In the genomic region with DNA sequence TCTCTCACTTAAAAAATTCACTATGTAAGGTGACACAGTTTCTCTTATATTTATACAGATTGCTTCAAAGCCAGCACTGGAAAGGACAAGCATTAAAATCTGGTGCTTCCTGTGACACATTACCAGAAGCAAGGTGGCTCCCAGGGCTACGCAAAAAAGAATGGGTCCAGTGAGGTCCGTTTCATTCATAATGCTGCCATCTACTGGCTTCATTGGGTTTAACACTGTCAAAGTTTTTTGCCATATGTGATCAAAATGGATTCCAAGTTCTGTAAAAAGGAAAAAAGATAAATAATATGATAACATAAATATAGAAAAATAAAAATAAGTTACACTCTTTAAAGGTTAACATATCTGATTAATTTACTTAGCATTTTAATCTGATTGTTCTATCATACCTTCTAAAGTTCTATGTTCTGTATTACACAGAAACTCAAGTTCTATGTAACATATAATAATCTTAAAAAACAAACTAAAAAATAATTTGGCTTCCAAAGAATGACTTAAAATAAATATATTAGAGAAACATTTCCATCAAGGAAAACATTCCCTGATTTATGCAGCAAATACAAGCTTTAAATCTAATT, we compare ENCODE assay signal across 8 cellular contexts. TPM values are rescaled to one million over a fixed set of nuclear protein-coding genes. Genes with fewer than 3 reads are reported as not detected.
A peak's percentile ranks its signal among the peaks of the same experiment; 100 is the strongest.
DNase-seq lines count a peak whose midpoint lies in the region; ATAC-seq, FAIRE-seq and TF ChIP-seq lines count a peak whose summit lies in the region.

No MANE protein-coding gene starts in this region.

- H3K4me3 ChIP-seq in esophagus muscularis mucosa (no peak overlapping the region), vagina (no peak overlapping the region)

- POLR2A ChIA-PET in naive thymus-derived CD8-positive, alpha-beta T cell (lab: Charles Lee), result no interaction called here

- H3K36me3 Mint-ChIP-seq in naive thymus-derived CD8-positive, alpha-beta T cell, result no peaks in the 10 kb centered on the region

- peaks cover 0 to 6% (median 2%) of the 10 kb centered on the region in 4 donors for H3K4me1 Mint-ChIP-seq in naive thymus-derived CD8-positive, alpha-beta T cell

- peak; percentile 92 for ATAC-seq in HG03108 (IDR thresholded peaks at IDR 0.05; ENCODE audit: unreplicated experiment)
- ATAC-seq in naive thymus-derived CD8-positive, alpha-beta T cell, result peak; percentile 75 to 82

- H3K27ac ChIP-seq in esophagus muscularis mucosa (replicated peaks in 1 of 4), result no peak overlapping the region
- no peak overlapping the region for H3K27ac ChIP-seq in vagina

- H3K36me3 ChIP-seq in esophagus muscularis mucosa (no peaks in the 10 kb centered on the region), vagina (no peaks in the 10 kb centered on the region)

- H3K27me3 Mint-ChIP-seq in naive thymus-derived CD8-positive, alpha-beta T cell, result peaks cover 0 to 6% (median 0%) of the 10 kb centered on the region in 5 donors

- in situ Hi-C loops in Caki2 (cut with HindIII; ENCODE audit: low pct_unique_long_range_greater_than_20kb, low sequenced_read_pairs), result no loop called here

- no peak for TF ChIP-seq EP300 in esophagus muscularis mucosa (IDR thresholded peaks at IDR 0.05)

- intact Hi-C loops in esophagus muscularis mucosa (cut with DNase I) (loop anchor here (10.0 kb wide), 1 partner anchor 1495 kb away; no protein-coding TSS in a partner anchor), vagina (cut with DNase I) (no loop called here)

- no peak overlapping the region for H3K27ac Mint-ChIP-seq in naive thymus-derived CD8-positive, alpha-beta T cell

- FAIRE-seq in GM19239 (lab: Jason Lieb, UNC), result peak; percentile 70

- TF ChIP-seq POLR2A in esophagus muscularis mucosa (IDR thresholded peaks at IDR 0.05; ENCODE audit: low read depth) (no peak), vagina (IDR thresholded peaks at IDR 0.05) (no peak)

- peak; percentile 45 to 74 (median 66) for TF ChIP-seq CTCF in esophagus muscularis mucosa (IDR thresholded peaks at IDR 0.05)
- peak in 2 of 3 experiments; percentile 27 to 39 for TF ChIP-seq CTCF in vagina (IDR thresholded peaks at IDR 0.05)

- WGBS in esophagus muscularis mucosa, result 6% methylated on average over 2 of the region's 2 CpGs

- no peaks in the 10 kb centered on the region for H3K9me3 ChIP-seq in esophagus muscularis mucosa
- H3K9me3 ChIP-seq in vagina, result no peaks in the 10 kb centered on the region

- peak; percentile 27 for DNase-seq in Caki2 (ENCODE audit: low read depth)
- DNase-seq in GM19239 (ENCODE audit: insufficient read length, low spot score), result peak; percentile 13
- peak; percentile 65 for DNase-seq in NCI-H2196 (lab: John Stamatoyannopoulos, UW; ENCODE audit: unreplicated experiment)
- peak; percentile 9 to 31 for DNase-seq in activated CD4-positive, alpha-beta T cell treated with anti-CD3 and anti-CD28 coated beads for 4 hours
- no peak for DNase-seq in esophagus muscularis mucosa (ENCODE audit: extremely low spot score)
- DNase-seq in naive thymus-derived CD8-positive, alpha-beta T cell, result peak in 8 of 10 donors; percentile 16 to 66 (median 34)
- no peak for DNase-seq in vagina (ENCODE audit: extremely low spot score in 2 of 2)

- no peak overlapping the region for H3K4me3 Mint-ChIP-seq in naive thymus-derived CD8-positive, alpha-beta T cell

- peaks cover 0 to 5% (median 4%) of the 10 kb centered on the region in 4 donors for H3K4me1 ChIP-seq in esophagus muscularis mucosa
- no peaks in the 10 kb centered on the region for H3K4me1 ChIP-seq in vagina

- no peaks in the 10 kb centered on the region for H3K27me3 ChIP-seq in esophagus muscularis mucosa
- H3K27me3 ChIP-seq in vagina, result no peaks in the 10 kb centered on the region

- no peaks in the 10 kb centered on the region for H3K9me3 Mint-ChIP-seq in naive thymus-derived CD8-positive, alpha-beta T cell

RNA-seq across cellular contexts. Expression of a gene that starts 22.1 kb away (rescaled TPM):
- total RNA-seq in Caki2 (2014; rRNA removed; shearing (Covaris generic); ENCODE audit: low replicate concordance), result not detected in 2 replicates
- total RNA-seq in esophagus muscularis mucosa, result not detected
- under 1 TPM in 1 of 2 experiments, not detected in 1; 0.80 TPM for total RNA-seq in naive thymus-derived CD8-positive, alpha-beta T cell
- polyA plus RNA-seq in naive thymus-derived CD8-positive, alpha-beta T cell, result not detected
- not detected for total RNA-seq in vagina

RNA-seq across cellular contexts. Expression of a gene that starts 48.8 kb away (rescaled TPM):
- 1.9 and 8.4 TPM in 2 replicates for total RNA-seq in Caki2 (2014; rRNA removed; shearing (Covaris generic); ENCODE audit: low replicate concordance)
- total RNA-seq in esophagus muscularis mucosa, result 10 to 100 TPM; 11.4 to 15.7 (median 14.5) TPM
- 10 to 100 TPM; 26.3 to 27.1 TPM for total RNA-seq in naive thymus-derived CD8-positive, alpha-beta T cell
- 10 to 100 TPM in 2 of 3 donors, 1 to 10 TPM in 1; 7.9 to 12.2 (median 12.1) TPM for polyA plus RNA-seq in naive thymus-derived CD8-positive, alpha-beta T cell
- total RNA-seq in vagina, result 11.5 TPM

Comparison
In these comparisons a context has a peak if more than half of its experiments do, and no peak if none do; other contexts are left out.
1. DNase-seq: peak in Caki2 (single experiment), GM19239 (single experiment), NCI-H2196 (single experiment), activated CD4-positive, alpha-beta T cell treated with anti-CD3 and anti-CD28 coated beads for 4 hours (2 of 2) and naive thymus-derived CD8-positive, alpha-beta T cell (8 of 10); none in esophagus muscularis mucosa (single experiment) and vagina (0 of 2).